29 cellular contexts compared by ENCODE assay signal in the genomic region with DNA sequence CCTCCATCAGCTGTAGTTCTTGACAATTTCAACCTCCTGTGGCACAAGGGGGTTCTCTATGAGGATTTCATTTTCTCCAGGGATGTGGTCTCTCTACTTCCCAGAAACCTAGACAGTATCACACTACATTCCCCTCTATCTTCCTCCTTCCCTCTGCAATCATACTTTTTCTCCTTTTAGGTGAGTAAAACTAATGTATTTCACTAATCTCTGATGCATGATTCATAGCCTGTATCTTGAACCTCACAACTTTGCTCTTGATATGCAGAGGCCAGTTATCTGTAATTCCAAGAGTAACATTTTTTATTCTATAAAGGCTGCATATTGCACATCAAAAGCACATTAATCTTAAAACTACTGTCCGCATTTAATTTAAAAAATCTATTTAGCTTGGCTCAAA.
"Had no signal": no experiment of that assay in that cellular context is flagged by ENCODE, and none has a peak within 500 bp of the region (broad histone marks: within the 10 kb centered on the region; RNA-seq: fewer than 3 reads in every experiment).

No MANE protein-coding gene starts in this region.

- H3K27me3 Mint-ChIP-seq: dendritic cell treated with granulocyte-macrophage colony-stimulating factor and Interleukin-4, amounts not matched to agents 40 ng/mL and 50 ng/mL, for 4 days; effector memory CD8-positive, alpha-beta T cell had no signal

- DNase-seq: colonic mucosa; cortex of kidney; dermis blood vessel endothelial cell; dorsolateral prefrontal cortex; effector CD4-positive, alpha-beta T cell; effector CD8-positive, alpha-beta T cell; effector memory CD4-positive, alpha-beta T cell; effector memory CD8-positive, alpha-beta T cell; endodermal cell; erythroblast; esophagus squamous epithelium; foreskin fibroblast; foreskin keratinocyte; foreskin melanocyte; gastrocnemius medialis; glutamatergic neuron; head of caudate nucleus; heart left ventricle; heart right ventricle had no signal

- H3K4me1 Mint-ChIP-seq: endodermal cell had no signal

- H3K36me3 ChIP-seq: colonic mucosa, esophagus muscularis mucosa, esophagus squamous epithelium, gastrocnemius medialis, gastroesophageal sphincter, heart left ventricle, heart right ventricle had no signal

- H3K27ac Mint-ChIP-seq: dendritic cell treated with granulocyte-macrophage colony-stimulating factor and Interleukin-4, amounts not matched to agents 40 ng/mL and 50 ng/mL, for 4 days; effector memory CD8-positive, alpha-beta T cell; endodermal cell had no signal

- H3K4me3 ChIP-seq: colonic mucosa, coronary artery, dorsolateral prefrontal cortex, esophagus muscularis mucosa, esophagus squamous epithelium, gastrocnemius medialis, gastroesophageal sphincter, heart left ventricle, heart right ventricle had no signal

- H3K9me3 Mint-ChIP-seq: endodermal cell had no signal

- H3K27me3 ChIP-seq: colonic mucosa, dorsolateral prefrontal cortex, esophagus muscularis mucosa, esophagus squamous epithelium, foreskin keratinocyte, gastrocnemius medialis, gastroesophageal sphincter, heart left ventricle, heart right ventricle had no signal

- H3K4me1 ChIP-seq: colonic mucosa, esophagus muscularis mucosa, esophagus squamous epithelium, gastrocnemius medialis, gastroesophageal sphincter, heart right ventricle had no signal

- FAIRE-seq: colon, endometrium, endothelial cell of umbilical vein, frontal cortex had no signal

- H3K9me3 ChIP-seq: colonic mucosa, esophagus squamous epithelium, gastrocnemius medialis had no signal

- ATAC-seq: effector memory CD8-positive, alpha-beta T cell; esophagus mucosa; foreskin keratinocyte; gastrocnemius medialis; gastroesophageal sphincter; heart left ventricle; heart right ventricle had no signal

- H3K27ac ChIP-seq: colonic mucosa, coronary artery, dorsolateral prefrontal cortex, epithelial cell of prostate, esophagus muscularis mucosa, esophagus squamous epithelium, foreskin keratinocyte, gastrocnemius medialis, gastroesophageal sphincter, heart left ventricle, heart right ventricle had no signal

- H3K4me3 Mint-ChIP-seq: dendritic cell treated with granulocyte-macrophage colony-stimulating factor and Interleukin-4, amounts not matched to agents 40 ng/mL and 50 ng/mL, for 4 days; effector memory CD8-positive, alpha-beta T cell; endodermal cell had no signal
